In genomic region chr19:12722566-12723382, GRCh38 we compare ENCODE assay signal across 1 cellular context.
TF ChIP-seq lines count a peak whose summit lies in the region.

No MANE protein-coding gene starts in this region.

TF ChIP-seq in IMR-90, 13 proteins besides CTCF, POLR2A, EP300 and RAD21:
- peak; percentile 99 for TF ChIP-seq USF2 (IDR thresholded peaks at IDR 0.05; ENCODE audit: low read depth, low read length)
- peak; percentile 44; the same call in 1 of the 2 replicates for TF ChIP-seq FOS (IDR thresholded peaks at IDR 0.05; ENCODE audit: low read depth, low read length)
- TF ChIP-seq SMC3 (IDR thresholded peaks at IDR 0.05; ENCODE audit: low read depth, low read length): no peak
- peak; percentile 98 for TF ChIP-seq BHLHE40 (IDR thresholded peaks at IDR 0.05; ENCODE audit: low read depth, low read length)
- TF ChIP-seq CEBPB (IDR thresholded peaks at IDR 0.05; ENCODE audit: low read depth, low read length): peak; percentile 87
- peak; percentile 75 for TF ChIP-seq MAFK (IDR thresholded peaks at IDR 0.05; ENCODE audit: low read depth, low read length)
- TF ChIP-seq NFE2L2 (IDR thresholded peaks at IDR 0.05; ENCODE audit: low read depth, low read length): no peak
